ENCODE assay signal across 14 cellular contexts in the genomic region with DNA sequence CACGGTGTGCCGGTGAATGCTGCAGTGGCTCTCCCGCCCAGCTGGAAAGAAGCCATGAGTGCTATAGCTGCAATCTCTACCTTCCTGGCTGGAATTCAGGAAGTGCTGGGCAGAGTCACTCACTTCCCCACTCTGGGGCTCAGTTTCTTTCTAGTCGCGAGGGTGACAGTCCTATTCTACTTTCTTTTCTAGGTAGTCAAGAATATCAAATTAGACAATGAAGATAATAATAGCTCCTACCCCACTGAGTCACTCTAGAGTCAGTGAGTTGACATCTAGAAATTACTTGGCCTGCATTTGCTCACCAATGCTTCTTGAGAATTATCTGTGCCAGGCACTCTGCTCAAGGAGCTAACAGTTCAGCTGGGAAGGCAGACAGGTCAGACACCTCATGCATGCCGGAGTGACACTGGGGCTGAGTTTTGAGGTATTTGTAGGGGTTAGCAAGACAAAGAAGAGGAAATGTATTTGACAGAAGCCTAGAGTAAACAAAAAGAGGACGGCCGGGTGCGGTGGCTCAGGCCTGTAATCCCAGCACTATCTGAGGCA. TPM values are rescaled to one million over a fixed set of nuclear protein-coding genes. Genes with fewer than 3 reads are reported as not detected.
DNase-seq lines count a peak whose midpoint lies in the region; ATAC-seq, FAIRE-seq and TF ChIP-seq lines count a peak whose summit lies in the region.
"Had no signal": no experiment of that assay in that cellular context is flagged by ENCODE, and none has a peak within 500 bp of the region (broad histone marks: within the 10 kb centered on the region; RNA-seq: fewer than 3 reads in every experiment).

No MANE protein-coding gene starts in this region.

- peak; percentile 64 for DNase-seq in CD1c-positive myeloid dendritic cell (ENCODE audit: extremely low spot score)
- peak; percentile 61 for DNase-seq in GM23338 (ENCODE audit: low spot score)
- peak; percentile 46 to 59 for DNase-seq in lung microvascular endothelial cell (ENCODE audit: low read depth in 2 of 2)
- DNase-seq in NCI-H82 treated with DMSO at 0.1 percent for 48 hours (lab: John Stamatoyannopoulos, UW; ENCODE audit: unreplicated experiment) = no peak
- DNase-seq in GM12892 (ENCODE audit: insufficient read length) = no peak
- no peak for DNase-seq in DMS153 treated with DMSO at 0.1 percent for 48 hours (lab: John Stamatoyannopoulos, UW; ENCODE audit: unreplicated experiment)
- DNase-seq in DMS153 (lab: John Stamatoyannopoulos, UW) = no peak
- DNase-seq: activated CD8-positive, alpha-beta memory T cell treated with anti-CD3 and anti-CD28 coated beads, Interleukin-2, amount 50 U/mL, for 48 hours; NCI-H2029 treated with DMSO at 0.1 percent for 48 hours; stimulated activated CD8-positive, alpha-beta memory T cell treated with anti-CD3 and anti-CD28 coated beads, Interleukin-4, amount 100 ng/mL, for 48 hours had no signal

- no peaks in the 10 kb centered on the region for H3K9me2 ChIP-seq in GM23338 (ENCODE audit: insufficient read depth)

- no peak overlapping the region for H3K27ac Mint-ChIP-seq in GM23338
- H3K27ac Mint-ChIP-seq in activated T-helper 17 cell treated with anti-CD3 and anti-CD28 coated beads, Interleukin-2, amount 50 U/mL, for 72 hours = peak overlapping the region; percentile 77
- H3K27ac Mint-ChIP-seq: dendritic cell treated with granulocyte-macrophage colony-stimulating factor and Interleukin-4, amounts not matched to agents 40 ng/mL and 50 ng/mL, for 4 days; mesothelial cell of epicardium had no signal

- no peak for TF ChIP-seq CTCF in GM23338 (conservative IDR thresholded peaks at IDR 0.05; ENCODE audit: low read depth in 2 of 2)

- peaks cover 36% of the 10 kb centered on the region for H3F3A ChIP-seq in GM23338 (replicated peaks; ENCODE audit: low read depth)

- peaks cover 28% of the 10 kb centered on the region for H4K20me1 ChIP-seq in GM23338 (replicated peaks; ENCODE audit: insufficient read depth)

- 0 out of 2 replicates have a peak, but pooled peaks cover 3% of the 10 kb centered on the region for H3K27me3 ChIP-seq in GM23338 (ENCODE audit: insufficient read depth)

- TF ChIP-seq POLR2A in GM12892 (IDR thresholded peaks at IDR 0.05; ENCODE audit: low read depth, low read length) = no peak

- FAIRE-seq in GM12892 (lab: Jason Lieb, UNC) = no peak

- H3K79me2 ChIP-seq in GM23338 (replicated peaks; ENCODE audit: insufficient read depth) = peaks cover 10% of the 10 kb centered on the region

- ATAC-seq in GM23338 = no peak
- ATAC-seq in activated T-helper 17 cell treated with anti-CD3 and anti-CD28 coated beads, Interleukin-2, amount 50 U/mL, for 72 hours (replicated peaks) = peak; percentile 9

- H3K27me3 Mint-ChIP-seq in GM23338 (ENCODE audit: insufficient read depth, low read depth, poor library complexity) = peaks cover 27% of the 10 kb centered on the region
- no peaks in the 10 kb centered on the region for H3K27me3 Mint-ChIP-seq in activated T-helper 17 cell treated with anti-CD3 and anti-CD28 coated beads, Interleukin-2, amount 50 U/mL, for 72 hours

- H3K36me3 Mint-ChIP-seq in GM23338 (ENCODE audit: low read depth) = peaks cover 66% of the 10 kb centered on the region
- H3K36me3 Mint-ChIP-seq in activated T-helper 17 cell treated with anti-CD3 and anti-CD28 coated beads, Interleukin-2, amount 50 U/mL, for 72 hours (ENCODE audit: low read depth) = peaks cover 81% of the 10 kb centered on the region

- H3K4me1 ChIP-seq in GM23338 (ENCODE audit: insufficient read depth) = peaks cover 25% of the 10 kb centered on the region

- peaks cover 11% of the 10 kb centered on the region; the same call in 1 of the 2 replicates for H3K36me3 ChIP-seq in GM23338 (ENCODE audit: insufficient read depth)

- H3K27ac ChIP-seq in GM23338 (ENCODE audit: low read depth) = peak overlapping the region; percentile 16; the same call in 1 of the 2 replicates

- no peak overlapping the region for H3K4me3 ChIP-seq in GM23338

- no peak overlapping the region for H3K4me2 ChIP-seq in GM23338

- H3K9me3 Mint-ChIP-seq in GM23338 = no peaks in the 10 kb centered on the region
- no peaks in the 10 kb centered on the region for H3K9me3 Mint-ChIP-seq in activated T-helper 17 cell treated with anti-CD3 and anti-CD28 coated beads, Interleukin-2, amount 50 U/mL, for 72 hours
- H3K9me3 Mint-ChIP-seq: dendritic cell treated with granulocyte-macrophage colony-stimulating factor and Interleukin-4, amounts not matched to agents 40 ng/mL and 50 ng/mL, for 4 days; mesothelial cell of epicardium had no signal

- H2AFZ ChIP-seq in GM23338 = no peak overlapping the region

- peaks cover 19% of the 10 kb centered on the region for H3K4me1 Mint-ChIP-seq in GM23338
- H3K4me1 Mint-ChIP-seq in activated T-helper 17 cell treated with anti-CD3 and anti-CD28 coated beads, Interleukin-2, amount 50 U/mL, for 72 hours = peaks cover 38% of the 10 kb centered on the region

- peak overlapping the region; percentile 28; the same call in 1 of the 3 replicates for H3K4me3 Mint-ChIP-seq in GM23338
- H3K4me3 Mint-ChIP-seq in activated T-helper 17 cell treated with anti-CD3 and anti-CD28 coated beads, Interleukin-2, amount 50 U/mL, for 72 hours = peak overlapping the region; percentile 91
- H3K4me3 Mint-ChIP-seq: dendritic cell treated with granulocyte-macrophage colony-stimulating factor and Interleukin-4, amounts not matched to agents 40 ng/mL and 50 ng/mL, for 4 days; mesothelial cell of epicardium had no signal

TF ChIP-seq in GM23338, 12 proteins besides CTCF, POLR2A, EP300 and RAD21:
- TF ChIP-seq ZNF114 (CRISPR knock-in tag; IDR thresholded peaks at IDR 0.05) (no peak), EZH2 (IDR thresholded peaks at IDR 0.05; ENCODE audit: low read depth, unreplicated experiment) (no peak), CREB1 (CRISPR knock-in tag; IDR thresholded peaks at IDR 0.05; ENCODE audit: low read depth) (no peak), EZH2phosphoT487 (IDR thresholded peaks at IDR 0.05; ENCODE audit: unreplicated experiment) (no peak)

RNA-seq across cellular contexts. Expression of gene CENPM, which starts 3.2 kb away (rescaled TPM):
- 40.0 and 61.6 TPM in 2 replicates for total RNA-seq in GM23338 (2014; rRNA removed; shearing (Covaris generic))
- 50.0 and 51.1 TPM in 2 replicates for polyA plus RNA-seq in GM23338 (2016; fragmentation: Nextera tagmentation; extraction: Ambion mirVana)
- total RNA-seq in activated T-helper 17 cell treated with anti-CD3 and anti-CD28 coated beads, Interleukin-2, amount 50 U/mL, for 72 hours = 10 to 100 TPM; 62.3 to 90.5 TPM
- total RNA-seq in lung microvascular endothelial cell = 5.4 and 15.9 TPM in 2 replicates
- 31.4 TPM for polyA plus RNA-seq in GM12892 (2012; ENCODE audit: missing spikeins)

RNA-seq across cellular contexts. Expression of gene TNFRSF13C, which starts 17.1 kb away (rescaled TPM):
- 0.97 and 1.7 TPM in 2 replicates for total RNA-seq in GM23338 (2014; rRNA removed; shearing (Covaris generic))
- 0.75 and 1.0 TPM in 2 replicates for polyA plus RNA-seq in GM23338 (2016; fragmentation: Nextera tagmentation; extraction: Ambion mirVana)
- 1 to 10 TPM; 2.7 to 7.7 TPM for total RNA-seq in activated T-helper 17 cell treated with anti-CD3 and anti-CD28 coated beads, Interleukin-2, amount 50 U/mL, for 72 hours
- under 0.01 TPM in 1 of 2 replicates, not detected in the other for total RNA-seq in lung microvascular endothelial cell
- 57.8 TPM for polyA plus RNA-seq in GM12892 (2012; ENCODE audit: missing spikeins)

RNA-seq across cellular contexts. Expression of gene SEPTIN3, which starts 25.5 kb away (rescaled TPM):
- total RNA-seq in GM23338 (2014; rRNA removed; shearing (Covaris generic)) = 28.4 and 30.7 TPM in 2 replicates
- polyA plus RNA-seq in GM23338 (2016; fragmentation: Nextera tagmentation; extraction: Ambion mirVana) = 16.4 and 19.4 TPM in 2 replicates
- total RNA-seq in activated T-helper 17 cell treated with anti-CD3 and anti-CD28 coated beads, Interleukin-2, amount 50 U/mL, for 72 hours = 1 to 10 TPM; 2.1 to 4.1 TPM
- under 0.01 TPM in 2 replicates for total RNA-seq in lung microvascular endothelial cell
- 1.9 TPM for polyA plus RNA-seq in GM12892 (2012; ENCODE audit: missing spikeins)

RNA-seq across cellular contexts. Expression of gene SHISA8, which starts 28.9 kb away (rescaled TPM):
- 0.62 and 5.1 TPM in 2 replicates for total RNA-seq in GM23338 (2014; rRNA removed; shearing (Covaris generic))
- polyA plus RNA-seq in GM23338 (2016; fragmentation: Nextera tagmentation; extraction: Ambion mirVana) = 0.21 TPM in 1 of 2 replicates, not detected in the other
- total RNA-seq in activated T-helper 17 cell treated with anti-CD3 and anti-CD28 coated beads, Interleukin-2, amount 50 U/mL, for 72 hours = 1 to 10 TPM in 1 of 2 donors, not detected in 1; 2.8 TPM
- total RNA-seq in lung microvascular endothelial cell = not detected in 2 replicates
- 0.93 TPM for polyA plus RNA-seq in GM12892 (2012; ENCODE audit: missing spikeins)
- total RNA-seq: mesothelial cell of epicardium, SK-MEL-5 had no signal

Comparison
In these comparisons a context has a peak if more than half of its experiments do, and no peak if none do; other contexts are left out.
1. DNase-seq: peak in CD1c-positive myeloid dendritic cell (single experiment), GM23338 (single experiment) and lung microvascular endothelial cell (2 of 2); none in NCI-H82 treated with DMSO at 0.1 percent for 48 hours (single experiment), GM12892 (single experiment), DMS153 treated with DMSO at 0.1 percent for 48 hours (single experiment) and DMS153 (single experiment).